ENCODE assay signal across 1 cellular context in the genomic region with DNA sequence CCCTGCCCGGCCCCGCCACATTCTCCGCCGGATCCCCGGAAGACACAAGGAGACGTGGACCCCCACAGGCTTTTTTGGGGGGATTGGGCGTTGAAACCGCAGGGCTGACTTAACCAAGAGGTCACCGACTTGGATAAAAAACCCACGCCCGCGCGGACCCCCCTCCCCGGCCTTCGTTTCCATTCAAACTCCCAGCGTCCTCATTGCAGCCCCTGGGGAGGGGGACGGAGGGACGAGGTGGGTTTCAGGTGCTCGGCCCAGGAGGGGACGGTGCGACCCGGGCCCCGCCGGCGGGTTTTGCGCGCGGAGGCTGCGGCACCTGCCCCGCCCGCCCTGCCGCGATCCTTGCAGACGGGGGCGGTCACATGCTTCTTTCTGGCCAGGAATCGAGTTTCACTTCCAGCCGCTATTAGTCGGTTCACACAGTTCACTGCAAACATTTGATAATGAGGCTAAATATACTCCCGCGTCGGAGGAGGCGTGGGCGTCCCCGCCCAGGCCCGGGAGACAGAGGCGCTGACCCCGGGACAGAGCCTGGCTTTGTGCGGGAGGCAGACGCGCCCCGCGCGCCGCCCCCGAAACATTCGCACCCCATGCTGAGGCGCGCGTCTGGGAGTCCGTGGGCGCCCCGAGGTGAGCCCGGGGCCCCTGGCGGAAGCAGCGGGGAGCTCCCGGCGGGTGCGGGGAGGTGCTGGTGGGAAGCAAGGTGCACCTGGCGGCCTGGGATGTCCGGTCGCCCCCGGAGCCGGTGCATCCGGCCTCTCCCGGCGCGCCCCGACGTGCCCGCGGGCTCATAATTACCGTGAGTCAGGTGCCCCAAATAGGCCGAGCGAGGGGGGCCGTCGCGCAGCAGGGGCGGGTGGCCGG.
A peak's percentile ranks its signal among the peaks of the same experiment; 100 is the strongest.
TF ChIP-seq lines count a peak whose summit lies in the region.

No MANE protein-coding gene starts in this region.

TF ChIP-seq in K562, 482 proteins besides CTCF, POLR2A, EP300 and RAD21 (continued from another document):
- TF ChIP-seq, protein P1, sequence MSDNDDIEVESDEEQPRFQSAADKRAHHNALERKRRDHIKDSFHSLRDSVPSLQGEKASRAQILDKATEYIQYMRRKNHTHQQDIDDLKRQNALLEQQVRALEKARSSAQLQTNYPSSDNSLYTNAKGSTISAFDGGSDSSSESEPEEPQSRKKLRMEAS (CRISPR knock-in tag; IDR thresholded peaks at IDR 0.05), result peak; percentile 54; the same call in 1 of the 2 replicates
- TF ChIP-seq RREB1 (CRISPR knock-in tag; IDR thresholded peaks at IDR 0.05), result no peak
- no peak for TF ChIP-seq SMAD1 (IDR thresholded peaks at IDR 0.05; ENCODE audit: low read depth, low read length, partially characterized antibody)
- TF ChIP-seq, protein P2, sequence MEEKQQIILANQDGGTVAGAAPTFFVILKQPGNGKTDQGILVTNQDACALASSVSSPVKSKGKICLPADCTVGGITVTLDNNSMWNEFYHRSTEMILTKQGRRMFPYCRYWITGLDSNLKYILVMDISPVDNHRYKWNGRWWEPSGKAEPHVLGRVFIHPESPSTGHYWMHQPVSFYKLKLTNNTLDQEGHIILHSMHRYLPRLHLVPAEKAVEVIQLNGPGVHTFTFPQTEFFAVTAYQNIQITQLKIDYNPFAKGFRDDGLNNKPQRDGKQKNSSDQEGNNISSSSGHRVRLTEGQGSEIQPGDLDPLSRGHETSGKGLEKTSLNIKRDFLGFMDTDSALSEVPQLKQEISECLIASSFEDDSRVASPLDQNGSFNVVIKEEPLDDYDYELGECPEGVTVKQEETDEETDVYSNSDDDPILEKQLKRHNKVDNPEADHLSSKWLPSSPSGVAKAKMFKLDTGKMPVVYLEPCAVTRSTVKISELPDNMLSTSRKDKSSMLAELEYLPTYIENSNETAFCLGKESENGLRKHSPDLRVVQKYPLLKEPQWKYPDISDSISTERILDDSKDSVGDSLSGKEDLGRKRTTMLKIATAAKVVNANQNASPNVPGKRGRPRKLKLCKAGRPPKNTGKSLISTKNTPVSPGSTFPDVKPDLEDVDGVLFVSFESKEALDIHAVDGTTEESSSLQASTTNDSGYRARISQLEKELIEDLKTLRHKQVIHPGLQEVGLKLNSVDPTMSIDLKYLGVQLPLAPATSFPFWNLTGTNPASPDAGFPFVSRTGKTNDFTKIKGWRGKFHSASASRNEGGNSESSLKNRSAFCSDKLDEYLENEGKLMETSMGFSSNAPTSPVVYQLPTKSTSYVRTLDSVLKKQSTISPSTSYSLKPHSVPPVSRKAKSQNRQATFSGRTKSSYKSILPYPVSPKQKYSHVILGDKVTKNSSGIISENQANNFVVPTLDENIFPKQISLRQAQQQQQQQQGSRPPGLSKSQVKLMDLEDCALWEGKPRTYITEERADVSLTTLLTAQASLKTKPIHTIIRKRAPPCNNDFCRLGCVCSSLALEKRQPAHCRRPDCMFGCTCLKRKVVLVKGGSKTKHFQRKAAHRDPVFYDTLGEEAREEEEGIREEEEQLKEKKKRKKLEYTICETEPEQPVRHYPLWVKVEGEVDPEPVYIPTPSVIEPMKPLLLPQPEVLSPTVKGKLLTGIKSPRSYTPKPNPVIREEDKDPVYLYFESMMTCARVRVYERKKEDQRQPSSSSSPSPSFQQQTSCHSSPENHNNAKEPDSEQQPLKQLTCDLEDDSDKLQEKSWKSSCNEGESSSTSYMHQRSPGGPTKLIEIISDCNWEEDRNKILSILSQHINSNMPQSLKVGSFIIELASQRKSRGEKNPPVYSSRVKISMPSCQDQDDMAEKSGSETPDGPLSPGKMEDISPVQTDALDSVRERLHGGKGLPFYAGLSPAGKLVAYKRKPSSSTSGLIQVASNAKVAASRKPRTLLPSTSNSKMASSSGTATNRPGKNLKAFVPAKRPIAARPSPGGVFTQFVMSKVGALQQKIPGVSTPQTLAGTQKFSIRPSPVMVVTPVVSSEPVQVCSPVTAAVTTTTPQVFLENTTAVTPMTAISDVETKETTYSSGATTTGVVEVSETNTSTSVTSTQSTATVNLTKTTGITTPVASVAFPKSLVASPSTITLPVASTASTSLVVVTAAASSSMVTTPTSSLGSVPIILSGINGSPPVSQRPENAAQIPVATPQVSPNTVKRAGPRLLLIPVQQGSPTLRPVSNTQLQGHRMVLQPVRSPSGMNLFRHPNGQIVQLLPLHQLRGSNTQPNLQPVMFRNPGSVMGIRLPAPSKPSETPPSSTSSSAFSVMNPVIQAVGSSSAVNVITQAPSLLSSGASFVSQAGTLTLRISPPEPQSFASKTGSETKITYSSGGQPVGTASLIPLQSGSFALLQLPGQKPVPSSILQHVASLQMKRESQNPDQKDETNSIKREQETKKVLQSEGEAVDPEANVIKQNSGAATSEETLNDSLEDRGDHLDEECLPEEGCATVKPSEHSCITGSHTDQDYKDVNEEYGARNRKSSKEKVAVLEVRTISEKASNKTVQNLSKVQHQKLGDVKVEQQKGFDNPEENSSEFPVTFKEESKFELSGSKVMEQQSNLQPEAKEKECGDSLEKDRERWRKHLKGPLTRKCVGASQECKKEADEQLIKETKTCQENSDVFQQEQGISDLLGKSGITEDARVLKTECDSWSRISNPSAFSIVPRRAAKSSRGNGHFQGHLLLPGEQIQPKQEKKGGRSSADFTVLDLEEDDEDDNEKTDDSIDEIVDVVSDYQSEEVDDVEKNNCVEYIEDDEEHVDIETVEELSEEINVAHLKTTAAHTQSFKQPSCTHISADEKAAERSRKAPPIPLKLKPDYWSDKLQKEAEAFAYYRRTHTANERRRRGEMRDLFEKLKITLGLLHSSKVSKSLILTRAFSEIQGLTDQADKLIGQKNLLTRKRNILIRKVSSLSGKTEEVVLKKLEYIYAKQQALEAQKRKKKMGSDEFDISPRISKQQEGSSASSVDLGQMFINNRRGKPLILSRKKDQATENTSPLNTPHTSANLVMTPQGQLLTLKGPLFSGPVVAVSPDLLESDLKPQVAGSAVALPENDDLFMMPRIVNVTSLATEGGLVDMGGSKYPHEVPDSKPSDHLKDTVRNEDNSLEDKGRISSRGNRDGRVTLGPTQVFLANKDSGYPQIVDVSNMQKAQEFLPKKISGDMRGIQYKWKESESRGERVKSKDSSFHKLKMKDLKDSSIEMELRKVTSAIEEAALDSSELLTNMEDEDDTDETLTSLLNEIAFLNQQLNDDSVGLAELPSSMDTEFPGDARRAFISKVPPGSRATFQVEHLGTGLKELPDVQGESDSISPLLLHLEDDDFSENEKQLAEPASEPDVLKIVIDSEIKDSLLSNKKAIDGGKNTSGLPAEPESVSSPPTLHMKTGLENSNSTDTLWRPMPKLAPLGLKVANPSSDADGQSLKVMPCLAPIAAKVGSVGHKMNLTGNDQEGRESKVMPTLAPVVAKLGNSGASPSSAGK (IDR thresholded peaks at IDR 0.05), result peak; percentile 50
- TF ChIP-seq CXXC5 (CRISPR knock-in tag; IDR thresholded peaks at IDR 0.05), result peak; percentile 73
- TF ChIP-seq JUND (IDR thresholded peaks at IDR 0.05; ENCODE audit: borderline replicate concordance, low read depth, low read length), result peak; percentile 20; the same call in 1 of the 2 replicates
- no peak for TF ChIP-seq JUND (tag; IDR thresholded peaks at IDR 0.05; ENCODE audit: borderline replicate concordance, low read depth, low read length)
- no peak for TF ChIP-seq KHSRP (IDR thresholded peaks at IDR 0.05)
- TF ChIP-seq, protein P3, sequence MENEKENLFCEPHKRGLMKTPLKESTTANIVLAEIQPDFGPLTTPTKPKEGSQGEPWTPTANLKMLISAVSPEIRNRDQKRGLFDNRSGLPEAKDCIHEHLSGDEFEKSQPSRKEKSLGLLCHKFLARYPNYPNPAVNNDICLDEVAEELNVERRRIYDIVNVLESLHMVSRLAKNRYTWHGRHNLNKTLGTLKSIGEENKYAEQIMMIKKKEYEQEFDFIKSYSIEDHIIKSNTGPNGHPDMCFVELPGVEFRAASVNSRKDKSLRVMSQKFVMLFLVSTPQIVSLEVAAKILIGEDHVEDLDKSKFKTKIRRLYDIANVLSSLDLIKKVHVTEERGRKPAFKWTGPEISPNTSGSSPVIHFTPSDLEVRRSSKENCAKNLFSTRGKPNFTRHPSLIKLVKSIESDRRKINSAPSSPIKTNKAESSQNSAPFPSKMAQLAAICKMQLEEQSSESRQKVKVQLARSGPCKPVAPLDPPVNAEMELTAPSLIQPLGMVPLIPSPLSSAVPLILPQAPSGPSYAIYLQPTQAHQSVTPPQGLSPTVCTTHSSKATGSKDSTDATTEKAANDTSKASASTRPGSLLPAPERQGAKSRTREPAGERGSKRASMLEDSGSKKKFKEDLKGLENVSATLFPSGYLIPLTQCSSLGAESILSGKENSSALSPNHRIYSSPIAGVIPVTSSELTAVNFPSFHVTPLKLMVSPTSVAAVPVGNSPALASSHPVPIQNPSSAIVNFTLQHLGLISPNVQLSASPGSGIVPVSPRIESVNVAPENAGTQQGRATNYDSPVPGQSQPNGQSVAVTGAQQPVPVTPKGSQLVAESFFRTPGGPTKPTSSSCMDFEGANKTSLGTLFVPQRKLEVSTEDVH (IDR thresholded peaks at IDR 0.05; ENCODE audit: low read depth, partially characterized antibody), result no peak
- TF ChIP-seq TCF3 (CRISPR knock-in tag; IDR thresholded peaks at IDR 0.05), result peak; percentile 68; the same call in 1 of the 2 replicates
- peak; percentile 15 for TF ChIP-seq TAF1 (IDR thresholded peaks at IDR 0.05; ENCODE audit: control insufficient read depth, extremely low read depth, insufficient read depth, low read length, severe bottlenecking)
- TF ChIP-seq DACH1 (IDR thresholded peaks at IDR 0.05; ENCODE audit: partially characterized antibody), result peak; percentile 60
- 0 out of 2 replicates have a peak, but pooled peaks have one; percentile 20 for TF ChIP-seq FOSL1 (tag; conservative IDR thresholded peaks at IDR 0.05)
- TF ChIP-seq HDAC2 (IDR thresholded peaks at IDR 0.05), result peak; percentile 16; the same call in 1 of the 2 replicates
- no peak for TF ChIP-seq HDGF (IDR thresholded peaks at IDR 0.05)
- no peak for TF ChIP-seq ATF1 (CRISPR knock-in tag; IDR thresholded peaks at IDR 0.05)
- peak; percentile 23; the same call in 1 of the 2 replicates for TF ChIP-seq ATF1 (tag; IDR thresholded peaks at IDR 0.05)
- TF ChIP-seq TRIM24 (IDR thresholded peaks at IDR 0.05), result peak in 1 of 2 experiments; percentile 51; a peak in 1 of 4 replicates
- TF ChIP-seq NCOR1 (IDR thresholded peaks at IDR 0.05), result peak; percentile 70
- TF ChIP-seq CTBP1 (IDR thresholded peaks at IDR 0.05; ENCODE audit: borderline replicate concordance), result peak; percentile 63; the same call in 1 of the 2 replicates
- peak; percentile 26; the same call in 1 of the 2 replicates for TF ChIP-seq TAL1 (IDR thresholded peaks at IDR 0.05)
- TF ChIP-seq GATAD2A (IDR thresholded peaks at IDR 0.05), result no peak
- TF ChIP-seq DPF2 (IDR thresholded peaks at IDR 0.05), result peak; percentile 51; the same call in 1 of the 2 replicates
- peak; percentile 84 for TF ChIP-seq USF1 (CRISPR knock-in tag; IDR thresholded peaks at IDR 0.05)
- TF ChIP-seq CCAR2 (IDR thresholded peaks at IDR 0.05; ENCODE audit: low read depth, low read length), result no peak
- 0 out of 2 replicates have a peak, but pooled peaks have one; percentile 32 for TF ChIP-seq GTF2E2 (tag; IDR thresholded peaks at IDR 0.05)
- TF ChIP-seq SMAD4 (CRISPR knock-in tag; conservative IDR thresholded peaks at IDR 0.05), result peak; percentile 84
- TF ChIP-seq HES1 (IDR thresholded peaks at IDR 0.05; ENCODE audit: low read depth), result no peak
- TF ChIP-seq ATF4 (CRISPR knock-in tag; IDR thresholded peaks at IDR 0.05), result no peak
